Comparison of ENCODE assay signal across 22 cellular contexts in genomic region chr4:161208564-161208963, GRCh38.
"Had no signal": no experiment of that assay in that cellular context is flagged by ENCODE, and none has a peak within 500 bp of the region (broad histone marks: within the 10 kb centered on the region; RNA-seq: fewer than 3 reads in every experiment).

No MANE protein-coding gene starts in this region.

- H3K4me1 Mint-ChIP-seq: activated CD4-positive, alpha-beta T cell treated with anti-CD3 and anti-CD28 coated beads for 36 hours; activated naive CD8-positive, alpha-beta T cell treated with anti-CD3 and anti-CD28 coated beads for 36 hours; immature natural killer cell; memory B cell; naive B cell; neural crest cell; WTC11 had no signal

- H3K27ac Mint-ChIP-seq: activated CD4-positive, alpha-beta T cell treated with anti-CD3 and anti-CD28 coated beads for 36 hours; activated naive CD8-positive, alpha-beta T cell treated with anti-CD3 and anti-CD28 coated beads for 36 hours; dendritic cell treated with granulocyte-macrophage colony-stimulating factor and Interleukin-4, amounts not matched to agents 40 ng/mL and 50 ng/mL, for 4 days; immature natural killer cell; memory B cell; naive B cell; WTC11 had no signal

- H3K27me3 ChIP-seq: cardiac muscle cell, esophagus squamous epithelium, tibial nerve, vagina had no signal

- H3K4me1 ChIP-seq: esophagus squamous epithelium, psoas muscle, tibial nerve, vagina had no signal

- H3K4me3 Mint-ChIP-seq: activated CD4-positive, alpha-beta T cell treated with anti-CD3 and anti-CD28 coated beads for 36 hours; activated naive CD8-positive, alpha-beta T cell treated with anti-CD3 and anti-CD28 coated beads for 36 hours; dendritic cell treated with granulocyte-macrophage colony-stimulating factor and Interleukin-4, amounts not matched to agents 40 ng/mL and 50 ng/mL, for 4 days; immature natural killer cell; memory B cell; naive B cell; neural crest cell; WTC11 had no signal

- H3K36me3 ChIP-seq: cardiac muscle cell, esophagus squamous epithelium, tibial nerve, vagina had no signal

- ATAC-seq: activated CD4-positive, alpha-beta T cell treated with anti-CD3 and anti-CD28 coated beads for 36 hours; left ventricle myocardium superior; psoas muscle; right cardiac atrium; stimulated activated naive CD8-positive, alpha-beta T cell treated with anti-CD3 and anti-CD28 coated beads, Interleukin-15, Interleukin-2, amounts not matched to agents 100 U/mL and 50 U/mL, for 24 hours; WTC11 had no signal

- H3K27me3 Mint-ChIP-seq: activated CD4-positive, alpha-beta T cell treated with anti-CD3 and anti-CD28 coated beads for 36 hours; activated naive CD8-positive, alpha-beta T cell treated with anti-CD3 and anti-CD28 coated beads for 36 hours; dendritic cell treated with granulocyte-macrophage colony-stimulating factor and Interleukin-4, amounts not matched to agents 40 ng/mL and 50 ng/mL, for 4 days; memory B cell; naive B cell had no signal

- H3K36me3 Mint-ChIP-seq: activated naive CD8-positive, alpha-beta T cell treated with anti-CD3 and anti-CD28 coated beads for 36 hours; immature natural killer cell; memory B cell; naive B cell had no signal

- H3K27ac ChIP-seq: cardiac muscle cell, esophagus squamous epithelium, psoas muscle, tibial nerve, vagina had no signal

- H3K9me3 ChIP-seq: esophagus squamous epithelium, tibial nerve, vagina had no signal

- H3K4me3 ChIP-seq: cardiac muscle cell, esophagus squamous epithelium, psoas muscle, tibial nerve, vagina had no signal

- DNase-seq: activated CD4-positive, alpha-beta T cell treated with anti-CD3 and anti-CD28 coated beads for 36 hours; activated CD4-positive, alpha-beta T cell treated with anti-CD3 and anti-CD28 coated beads, Interleukin-2, amount 50 U/mL, for 48 hours; activated naive CD8-positive, alpha-beta T cell treated with anti-CD3 and anti-CD28 coated beads for 36 hours; activated T-cell treated with anti-CD3 and anti-CD28 coated beads for 4 hours; amniotic stem cell; effector CD8-positive, alpha-beta T cell; esophagus squamous epithelium; immature natural killer cell; kidney glomerular epithelial cell; left ventricle myocardium superior; naive B cell; psoas muscle; right cardiac atrium; stimulated activated naive CD8-positive, alpha-beta T cell treated with anti-CD3 and anti-CD28 coated beads, Interleukin-15, Interleukin-2, amounts not matched to agents 100 U/mL and 50 U/mL, for 24 hours; substantia nigra had no signal
